In the genomic region with DNA sequence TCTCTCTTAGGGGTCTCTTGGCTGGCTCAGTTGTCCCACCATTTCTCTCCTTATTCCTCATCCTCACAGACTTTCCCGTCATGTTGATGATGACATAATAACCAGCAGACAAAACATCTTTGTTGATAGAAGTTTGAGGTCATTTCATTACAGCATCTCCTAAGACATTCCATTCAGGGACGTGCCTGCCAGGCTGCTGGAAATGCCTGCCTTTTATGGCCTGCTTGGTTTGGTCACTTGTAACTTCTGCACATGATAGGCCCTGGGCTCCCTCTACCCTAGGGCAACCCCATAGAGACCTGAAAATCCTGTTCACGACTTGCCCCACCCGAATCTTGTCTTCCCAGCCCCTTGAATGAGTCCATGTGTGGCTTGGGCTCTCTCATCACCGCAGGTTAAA, we compare ENCODE assay signal across 1 cellular context.
TF ChIP-seq lines count a peak whose summit lies in the region.

No MANE protein-coding gene starts in this region.

TF ChIP-seq in HEK293, 187 proteins besides CTCF, POLR2A, EP300 and RAD21 (continued from another document):
- TF ChIP-seq, protein P1, sequence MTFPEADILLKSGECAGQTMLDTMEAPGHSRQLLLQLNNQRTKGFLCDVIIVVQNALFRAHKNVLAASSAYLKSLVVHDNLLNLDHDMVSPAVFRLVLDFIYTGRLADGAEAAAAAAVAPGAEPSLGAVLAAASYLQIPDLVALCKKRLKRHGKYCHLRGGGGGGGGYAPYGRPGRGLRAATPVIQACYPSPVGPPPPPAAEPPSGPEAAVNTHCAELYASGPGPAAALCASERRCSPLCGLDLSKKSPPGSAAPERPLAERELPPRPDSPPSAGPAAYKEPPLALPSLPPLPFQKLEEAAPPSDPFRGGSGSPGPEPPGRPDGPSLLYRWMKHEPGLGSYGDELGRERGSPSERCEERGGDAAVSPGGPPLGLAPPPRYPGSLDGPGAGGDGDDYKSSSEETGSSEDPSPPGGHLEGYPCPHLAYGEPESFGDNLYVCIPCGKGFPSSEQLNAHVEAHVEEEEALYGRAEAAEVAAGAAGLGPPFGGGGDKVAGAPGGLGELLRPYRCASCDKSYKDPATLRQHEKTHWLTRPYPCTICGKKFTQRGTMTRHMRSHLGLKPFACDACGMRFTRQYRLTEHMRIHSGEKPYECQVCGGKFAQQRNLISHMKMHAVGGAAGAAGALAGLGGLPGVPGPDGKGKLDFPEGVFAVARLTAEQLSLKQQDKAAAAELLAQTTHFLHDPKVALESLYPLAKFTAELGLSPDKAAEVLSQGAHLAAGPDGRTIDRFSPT (tag by site-specific recombination; IDR thresholded peaks at IDR 0.05) = no peak
- peak; percentile 84 for TF ChIP-seq ZNF629 (tag by site-specific recombination; IDR thresholded peaks at IDR 0.05)
- TF ChIP-seq ZNF335 (tag by site-specific recombination; conservative IDR thresholded peaks at IDR 0.05) = peak; percentile 44
- TF ChIP-seq ZNF623 (tag by site-specific recombination; IDR thresholded peaks at IDR 0.05) = no peak
